1 cellular context compared by ENCODE assay signal in the genomic region with DNA sequence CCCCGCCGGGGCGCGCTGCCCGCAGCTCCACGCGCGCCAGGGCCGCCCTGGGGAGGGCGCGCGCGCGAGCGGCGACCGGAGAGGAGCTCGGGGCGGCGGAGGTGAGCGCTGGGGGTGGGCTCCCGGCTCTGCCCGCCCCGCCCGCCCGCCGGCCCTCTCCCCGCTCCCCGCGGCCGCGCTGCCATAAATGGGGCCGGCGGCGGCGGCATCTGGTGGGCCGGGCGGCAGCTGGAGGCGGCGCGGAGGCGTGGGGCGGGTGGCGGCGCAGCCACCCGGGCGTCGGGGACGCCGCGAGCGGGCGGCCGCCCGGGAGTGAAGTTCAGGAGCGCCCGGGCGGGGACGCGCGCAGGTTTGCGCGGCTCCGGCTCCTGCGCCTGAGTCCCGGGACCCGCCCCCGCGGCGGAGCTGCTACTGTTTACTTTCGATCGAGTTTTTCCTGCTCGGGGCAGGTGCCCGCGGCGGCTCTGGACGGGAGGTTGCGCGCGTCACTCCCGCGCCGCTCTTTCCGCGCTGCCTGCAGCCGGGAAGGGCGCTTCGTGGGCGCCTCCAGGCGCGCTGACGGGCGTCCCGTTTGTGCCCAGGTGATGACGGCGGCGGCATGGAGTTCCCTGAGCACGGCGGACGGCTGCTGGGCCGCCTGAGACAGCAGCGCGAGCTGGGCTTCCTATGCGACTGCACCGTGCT.
TF ChIP-seq lines count a peak whose summit lies in the region.

ZBTB42 (plus strand) TSS at position 502 of the 684 bp plus-strand sequence; CDS start at position 599, 97 bp downstream.

TF ChIP-seq in HepG2, 621 proteins besides CTCF, POLR2A, EP300 and RAD21 (continued from another document and continues in another):
- TF ChIP-seq, protein P1, sequence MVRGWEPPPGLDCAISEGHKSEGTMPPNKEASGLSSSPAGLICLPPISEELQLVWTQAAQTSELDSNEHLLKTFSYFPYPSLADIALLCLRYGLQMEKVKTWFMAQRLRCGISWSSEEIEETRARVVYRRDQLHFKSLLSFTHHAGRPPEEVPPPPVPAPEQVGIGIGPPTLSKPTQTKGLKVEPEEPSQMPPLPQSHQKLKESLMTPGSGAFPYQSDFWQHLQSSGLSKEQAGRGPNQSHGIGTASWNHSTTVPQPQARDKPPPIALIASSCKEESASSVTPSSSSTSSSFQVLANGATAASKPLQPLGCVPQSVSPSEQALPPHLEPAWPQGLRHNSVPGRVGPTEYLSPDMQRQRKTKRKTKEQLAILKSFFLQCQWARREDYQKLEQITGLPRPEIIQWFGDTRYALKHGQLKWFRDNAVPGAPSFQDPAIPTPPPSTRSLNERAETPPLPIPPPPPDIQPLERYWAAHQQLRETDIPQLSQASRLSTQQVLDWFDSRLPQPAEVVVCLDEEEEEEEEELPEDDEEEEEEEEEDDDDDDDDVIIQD (CRISPR knock-in tag; IDR thresholded peaks at IDR 0.05; ENCODE audit: low read depth): no peak
- TF ChIP-seq MNT (IDR thresholded peaks at IDR 0.05) (no peak), ZBTB38 (CRISPR knock-in tag; IDR thresholded peaks at IDR 0.05) (no peak; the same call in 1 of the 2 replicates), ZNF180 (CRISPR knock-in tag; IDR thresholded peaks at IDR 0.05; ENCODE audit: borderline replicate concordance, low read depth) (no peak; the same call in 1 of the 2 replicates), ZNF839 (CRISPR knock-in tag; IDR thresholded peaks at IDR 0.05; ENCODE audit: borderline replicate concordance) (no peak), HNRNPLL (IDR thresholded peaks at IDR 0.05; ENCODE audit: low read depth, low read length, poor library complexity, severe bottlenecking) (peak; percentile 58), RELA (CRISPR knock-in tag; IDR thresholded peaks at IDR 0.05) (no peak), RXRA (CRISPR knock-in tag; IDR thresholded peaks at IDR 0.05) (no peak), CENPX (CRISPR knock-in tag; IDR thresholded peaks at IDR 0.05) (no peak), CHCHD3 (CRISPR knock-in tag; IDR thresholded peaks at IDR 0.05) (no peak), BRD4 (CRISPR knock-in tag; IDR thresholded peaks at IDR 0.05) (no peak), ZNF10 (CRISPR knock-in tag; IDR thresholded peaks at IDR 0.05; ENCODE audit: borderline replicate concordance, low read depth) (no peak), ZNF430 (CRISPR knock-in tag; IDR thresholded peaks at IDR 0.05) (no peak), NONO (IDR thresholded peaks at IDR 0.05) (no peak), NONO (CRISPR knock-in tag; conservative IDR thresholded peaks at IDR 0.05) (0 out of 2 replicates have a peak, but pooled peaks have one; percentile 55), ZNF350 (CRISPR knock-in tag; IDR thresholded peaks at IDR 0.05; ENCODE audit: borderline replicate concordance, low read depth) (no peak), PCBP1 (IDR thresholded peaks at IDR 0.05; ENCODE audit: borderline replicate concordance, low read depth, low read length) (no peak), HOXA9 (CRISPR knock-in tag; IDR thresholded peaks at IDR 0.05; ENCODE audit: borderline replicate concordance) (0 out of 2 replicates have a peak, but pooled peaks have one; percentile 51), ZNF235 (CRISPR knock-in tag; IDR thresholded peaks at IDR 0.05; ENCODE audit: borderline replicate concordance) (peak; percentile 54; the same call in 1 of the 2 replicates), ZNF644 (CRISPR knock-in tag; IDR thresholded peaks at IDR 0.05; ENCODE audit: low read depth) (no peak), CBX2 (IDR thresholded peaks at IDR 0.05; ENCODE audit: low read depth, low read length) (no peak), CBX2 (CRISPR knock-in tag; IDR thresholded peaks at IDR 0.05; ENCODE audit: low read depth) (no peak), ZNF512B (CRISPR knock-in tag; IDR thresholded peaks at IDR 0.05; ENCODE audit: borderline replicate concordance) (no peak), GTF3A (CRISPR knock-in tag; conservative IDR thresholded peaks at IDR 0.05) (no peak), TRIM24 (CRISPR knock-in tag; IDR thresholded peaks at IDR 0.05) (no peak), ETV6 (CRISPR knock-in tag; conservative IDR thresholded peaks at IDR 0.05) (no peak), KDM6A (CRISPR knock-in tag; IDR thresholded peaks at IDR 0.05; ENCODE audit: low read depth) (no peak), ZFP41 (CRISPR knock-in tag; IDR thresholded peaks at IDR 0.05; ENCODE audit: borderline replicate concordance) (no peak), ZNF260 (CRISPR knock-in tag; IDR thresholded peaks at IDR 0.05; ENCODE audit: borderline replicate concordance, low read depth) (no peak), CCAR2 (optimal IDR thresholded peaks at IDR 0.05; ENCODE audit: low read depth, low read length) (no peak), FOXK2 (IDR thresholded peaks at IDR 0.05) (no peak), ZNF224 (CRISPR knock-in tag; IDR thresholded peaks at IDR 0.05) (no peak), EED (CRISPR knock-in tag; IDR thresholded peaks at IDR 0.05) (no peak), MED8 (CRISPR knock-in tag; IDR thresholded peaks at IDR 0.05; ENCODE audit: insufficient replicate concordance) (no peak), MIER2 (CRISPR knock-in tag; IDR thresholded peaks at IDR 0.05) (no peak), ZBTB8A (CRISPR knock-in tag; IDR thresholded peaks at IDR 0.05; ENCODE audit: borderline replicate concordance, low read depth) (no peak), ZFP62 (CRISPR knock-in tag; IDR thresholded peaks at IDR 0.05) (no peak), MZF1 (CRISPR knock-in tag; IDR thresholded peaks at IDR 0.05; ENCODE audit: borderline replicate concordance) (no peak)
- TF ChIP-seq, protein P2, sequence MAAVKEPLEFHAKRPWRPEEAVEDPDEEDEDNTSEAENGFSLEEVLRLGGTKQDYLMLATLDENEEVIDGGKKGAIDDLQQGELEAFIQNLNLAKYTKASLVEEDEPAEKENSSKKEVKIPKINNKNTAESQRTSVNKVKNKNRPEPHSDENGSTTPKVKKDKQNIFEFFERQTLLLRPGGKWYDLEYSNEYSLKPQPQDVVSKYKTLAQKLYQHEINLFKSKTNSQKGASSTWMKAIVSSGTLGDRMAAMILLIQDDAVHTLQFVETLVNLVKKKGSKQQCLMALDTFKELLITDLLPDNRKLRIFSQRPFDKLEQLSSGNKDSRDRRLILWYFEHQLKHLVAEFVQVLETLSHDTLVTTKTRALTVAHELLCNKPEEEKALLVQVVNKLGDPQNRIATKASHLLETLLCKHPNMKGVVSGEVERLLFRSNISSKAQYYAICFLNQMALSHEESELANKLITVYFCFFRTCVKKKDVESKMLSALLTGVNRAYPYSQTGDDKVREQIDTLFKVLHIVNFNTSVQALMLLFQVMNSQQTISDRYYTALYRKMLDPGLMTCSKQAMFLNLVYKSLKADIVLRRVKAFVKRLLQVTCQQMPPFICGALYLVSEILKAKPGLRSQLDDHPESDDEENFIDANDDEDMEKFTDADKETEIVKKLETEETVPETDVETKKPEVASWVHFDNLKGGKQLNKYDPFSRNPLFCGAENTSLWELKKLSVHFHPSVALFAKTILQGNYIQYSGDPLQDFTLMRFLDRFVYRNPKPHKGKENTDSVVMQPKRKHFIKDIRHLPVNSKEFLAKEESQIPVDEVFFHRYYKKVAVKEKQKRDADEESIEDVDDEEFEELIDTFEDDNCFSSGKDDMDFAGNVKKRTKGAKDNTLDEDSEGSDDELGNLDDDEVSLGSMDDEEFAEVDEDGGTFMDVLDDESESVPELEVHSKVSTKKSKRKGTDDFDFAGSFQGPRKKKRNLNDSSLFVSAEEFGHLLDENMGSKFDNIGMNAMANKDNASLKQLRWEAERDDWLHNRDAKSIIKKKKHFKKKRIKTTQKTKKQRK (IDR thresholded peaks at IDR 0.05; ENCODE audit: low read length): no peak
- TF ChIP-seq, protein P3, sequence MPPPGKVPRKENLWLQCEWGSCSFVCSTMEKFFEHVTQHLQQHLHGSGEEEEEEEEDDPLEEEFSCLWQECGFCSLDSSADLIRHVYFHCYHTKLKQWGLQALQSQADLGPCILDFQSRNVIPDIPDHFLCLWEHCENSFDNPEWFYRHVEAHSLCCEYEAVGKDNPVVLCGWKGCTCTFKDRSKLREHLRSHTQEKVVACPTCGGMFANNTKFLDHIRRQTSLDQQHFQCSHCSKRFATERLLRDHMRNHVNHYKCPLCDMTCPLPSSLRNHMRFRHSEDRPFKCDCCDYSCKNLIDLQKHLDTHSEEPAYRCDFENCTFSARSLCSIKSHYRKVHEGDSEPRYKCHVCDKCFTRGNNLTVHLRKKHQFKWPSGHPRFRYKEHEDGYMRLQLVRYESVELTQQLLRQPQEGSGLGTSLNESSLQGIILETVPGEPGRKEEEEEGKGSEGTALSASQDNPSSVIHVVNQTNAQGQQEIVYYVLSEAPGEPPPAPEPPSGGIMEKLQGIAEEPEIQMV (CRISPR knock-in tag; IDR thresholded peaks at IDR 0.05; ENCODE audit: low read depth): no peak
- TF ChIP-seq, protein P4, sequence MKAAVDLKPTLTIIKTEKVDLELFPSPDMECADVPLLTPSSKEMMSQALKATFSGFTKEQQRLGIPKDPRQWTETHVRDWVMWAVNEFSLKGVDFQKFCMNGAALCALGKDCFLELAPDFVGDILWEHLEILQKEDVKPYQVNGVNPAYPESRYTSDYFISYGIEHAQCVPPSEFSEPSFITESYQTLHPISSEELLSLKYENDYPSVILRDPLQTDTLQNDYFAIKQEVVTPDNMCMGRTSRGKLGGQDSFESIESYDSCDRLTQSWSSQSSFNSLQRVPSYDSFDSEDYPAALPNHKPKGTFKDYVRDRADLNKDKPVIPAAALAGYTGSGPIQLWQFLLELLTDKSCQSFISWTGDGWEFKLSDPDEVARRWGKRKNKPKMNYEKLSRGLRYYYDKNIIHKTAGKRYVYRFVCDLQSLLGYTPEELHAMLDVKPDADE (CRISPR knock-in tag; IDR thresholded peaks at IDR 0.05): no peak
- TF ChIP-seq, protein P5, sequence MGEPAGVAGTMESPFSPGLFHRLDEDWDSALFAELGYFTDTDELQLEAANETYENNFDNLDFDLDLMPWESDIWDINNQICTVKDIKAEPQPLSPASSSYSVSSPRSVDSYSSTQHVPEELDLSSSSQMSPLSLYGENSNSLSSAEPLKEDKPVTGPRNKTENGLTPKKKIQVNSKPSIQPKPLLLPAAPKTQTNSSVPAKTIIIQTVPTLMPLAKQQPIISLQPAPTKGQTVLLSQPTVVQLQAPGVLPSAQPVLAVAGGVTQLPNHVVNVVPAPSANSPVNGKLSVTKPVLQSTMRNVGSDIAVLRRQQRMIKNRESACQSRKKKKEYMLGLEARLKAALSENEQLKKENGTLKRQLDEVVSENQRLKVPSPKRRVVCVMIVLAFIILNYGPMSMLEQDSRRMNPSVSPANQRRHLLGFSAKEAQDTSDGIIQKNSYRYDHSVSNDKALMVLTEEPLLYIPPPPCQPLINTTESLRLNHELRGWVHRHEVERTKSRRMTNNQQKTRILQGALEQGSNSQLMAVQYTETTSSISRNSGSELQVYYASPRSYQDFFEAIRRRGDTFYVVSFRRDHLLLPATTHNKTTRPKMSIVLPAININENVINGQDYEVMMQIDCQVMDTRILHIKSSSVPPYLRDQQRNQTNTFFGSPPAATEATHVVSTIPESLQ (CRISPR knock-in tag; conservative IDR thresholded peaks at IDR 0.05): no peak
- TF ChIP-seq, protein P6, sequence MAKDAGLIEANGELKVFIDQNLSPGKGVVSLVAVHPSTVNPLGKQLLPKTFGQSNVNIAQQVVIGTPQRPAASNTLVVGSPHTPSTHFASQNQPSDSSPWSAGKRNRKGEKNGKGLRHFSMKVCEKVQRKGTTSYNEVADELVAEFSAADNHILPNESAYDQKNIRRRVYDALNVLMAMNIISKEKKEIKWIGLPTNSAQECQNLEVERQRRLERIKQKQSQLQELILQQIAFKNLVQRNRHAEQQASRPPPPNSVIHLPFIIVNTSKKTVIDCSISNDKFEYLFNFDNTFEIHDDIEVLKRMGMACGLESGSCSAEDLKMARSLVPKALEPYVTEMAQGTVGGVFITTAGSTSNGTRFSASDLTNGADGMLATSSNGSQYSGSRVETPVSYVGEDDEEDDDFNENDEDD (CRISPR knock-in tag; IDR thresholded peaks at IDR 0.05; ENCODE audit: borderline replicate concordance): peak; percentile 16; the same call in 1 of the 2 replicates
